ENCODE assay signal across 8 cellular contexts in the genomic region with DNA sequence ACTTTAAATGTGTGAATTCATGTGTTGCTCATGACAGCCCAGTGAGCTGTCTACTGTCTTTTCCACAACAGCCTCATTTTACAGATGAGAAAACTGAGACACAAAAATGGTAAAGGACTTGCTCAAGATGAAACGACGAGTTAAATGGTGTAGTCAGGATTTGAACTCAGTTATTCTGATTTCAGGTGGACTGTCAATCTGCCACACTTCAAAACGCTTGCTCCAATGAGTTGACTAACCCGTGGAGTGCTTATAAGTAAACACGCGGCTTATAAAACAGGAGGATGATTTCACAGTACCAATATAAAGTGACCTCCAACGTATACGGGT. TPM values are rescaled to one million over a fixed set of nuclear protein-coding genes. Genes with fewer than 3 reads are reported as not detected.
DNase-seq lines count a peak whose midpoint lies in the region; ATAC-seq and TF ChIP-seq lines count a peak whose summit lies in the region.

No MANE protein-coding gene starts in this region.

- H3K4me1 Mint-ChIP-seq in CD8-positive, alpha-beta T cell (ENCODE audit: low read depth) = peaks cover 17% of the 10 kb centered on the region
- peaks cover 31% of the 10 kb centered on the region for H3K4me1 Mint-ChIP-seq in osteocyte (ENCODE audit: unreplicated experiment)

- H3K27me3 ChIP-seq in CD8-positive, alpha-beta T cell (ENCODE audit: insufficient read depth, low read length) = no peaks in the 10 kb centered on the region
- H3K27me3 ChIP-seq in dorsolateral prefrontal cortex = no peaks in the 10 kb centered on the region

- DNase-seq in CD8-positive, alpha-beta T cell = no peak
- DNase-seq in NB4 (ENCODE audit: low read depth) (no peak), dorsolateral prefrontal cortex (no peak), osteocyte (ENCODE audit: extremely low spot score, unreplicated experiment) (no peak), NCI-H2227 (lab: John Stamatoyannopoulos, UW; ENCODE audit: unreplicated experiment) (no peak), NCI-H1436 (lab: John Stamatoyannopoulos, UW) (no peak), H4 (ENCODE audit: low spot score) (no peak)

- H3K4me1 ChIP-seq in CD8-positive, alpha-beta T cell (ENCODE audit: insufficient read depth, low read length) = peaks cover 13% of the 10 kb centered on the region

- no peaks in the 10 kb centered on the region for H3K36me3 ChIP-seq in CD8-positive, alpha-beta T cell (ENCODE audit: insufficient read depth, low read length)

- peak overlapping the region; percentile 87 for H3K27ac Mint-ChIP-seq in CD8-positive, alpha-beta T cell
- peak overlapping the region; percentile 92 for H3K27ac Mint-ChIP-seq in osteocyte (ENCODE audit: unreplicated experiment)

- H3K27ac ChIP-seq in CD8-positive, alpha-beta T cell (ENCODE audit: low read depth, low read length) = no peak overlapping the region
- H3K27ac ChIP-seq in dorsolateral prefrontal cortex = peak overlapping the region in 54 of 59 donors; percentile 47 to 96 (median 85)

- POLR2A ChIA-PET in CD8-positive, alpha-beta T cell (lab: Charles Lee) = interaction anchor here (0.9 to 1.7 kb wide), 4 partner anchors 54 to 102 kb away, joined by 3 to 18 read pairs (median 6); partner anchors contain the start of genes DNAAF2, KLHDC2, LRR1 and RPS29

- TF ChIP-seq POLR2A in NB4 (IDR thresholded peaks at IDR 0.05; ENCODE audit: extremely low read depth, insufficient read length) = no peak

- H3K9me3 ChIP-seq in CD8-positive, alpha-beta T cell (ENCODE audit: low read length) = no peaks in the 10 kb centered on the region

- CTCF ChIA-PET in CD8-positive, alpha-beta T cell (lab: Charles Lee) = interaction anchor here (1.2 to 1.8 kb wide), 4 partner anchors 54 to 101 kb away, joined by 3 to 6 read pairs (median 3); partner anchors contain the start of gene DNAAF2

- no peak for TF ChIP-seq CTCF in CD8-positive, alpha-beta T cell (IDR thresholded peaks at IDR 0.05)
- TF ChIP-seq CTCF in NB4 (IDR thresholded peaks at IDR 0.05; ENCODE audit: low read depth, low read length) (no peak), dorsolateral prefrontal cortex (IDR thresholded peaks at IDR 0.05 in 54 of 56, conservative IDR thresholded peaks at IDR 0.05 in 2 of 56; ENCODE audit: low read depth in 1 of 56, partially characterized antibody in 56 of 56) (no peak), osteocyte (IDR thresholded peaks at IDR 0.05) (no peak)

- no peaks in the 10 kb centered on the region for H3K27me3 Mint-ChIP-seq in CD8-positive, alpha-beta T cell (ENCODE audit: low read depth)
- H3K27me3 Mint-ChIP-seq in osteocyte (ENCODE audit: unreplicated experiment) = no peaks in the 10 kb centered on the region

- H3K4me3 ChIP-seq in CD8-positive, alpha-beta T cell (ENCODE audit: low read depth, low read length) = peak overlapping the region; percentile 57
- H3K4me3 ChIP-seq in NB4 (ENCODE audit: low read depth, low read length) = peak overlapping the region; percentile 92
- H3K4me3 ChIP-seq in dorsolateral prefrontal cortex = peak overlapping the region in 56 of 59 donors; percentile 49 to 93 (median 78)

- no peak for ATAC-seq in CD8-positive, alpha-beta T cell
- no peak for ATAC-seq in GM21529 (IDR thresholded peaks at IDR 0.05; ENCODE audit: unreplicated experiment)

- intact Hi-C loops in CD8-positive, alpha-beta T cell (cut with DNase I, micrococcal nuclease) = loop anchor here (1.0 to 5.0 kb wide), 5 partner anchors 54 to 164 kb away; partner anchors contain the start of genes KLHDC2 (in 2 of the 2) and NEMF (in 1 of the 2)
- intact Hi-C loops in dorsolateral prefrontal cortex (cut with DNase I) = loop anchor here (2.0 kb wide), 2 partner anchors 42 to 78 kb away; no protein-coding TSS in a partner anchor

- no peaks in the 10 kb centered on the region for H3K9me3 Mint-ChIP-seq in CD8-positive, alpha-beta T cell
- no peaks in the 10 kb centered on the region for H3K9me3 Mint-ChIP-seq in osteocyte (ENCODE audit: unreplicated experiment)

- peak overlapping the region; percentile 84 for H3K4me3 Mint-ChIP-seq in CD8-positive, alpha-beta T cell
- H3K4me3 Mint-ChIP-seq in osteocyte (ENCODE audit: unreplicated experiment) = peak overlapping the region; percentile 80

- H3K36me3 Mint-ChIP-seq in CD8-positive, alpha-beta T cell = peaks cover 5% of the 10 kb centered on the region
- H3K36me3 Mint-ChIP-seq in osteocyte (ENCODE audit: unreplicated experiment) = no peaks in the 10 kb centered on the region

RNA-seq across cellular contexts. Expression of gene POLE2, which starts 0.7 kb away (rescaled TPM):
- under 1 TPM; 0.33 to 0.79 TPM for total RNA-seq in CD8-positive, alpha-beta T cell
- 1 to 10 TPM in 84 of 120 experiments, under 1 TPM in 26, not detected in 10; 0.29 to 5.4 (median 1.5) TPM for total RNA-seq in dorsolateral prefrontal cortex
- total RNA-seq in osteocyte = 4.1 and 4.8 TPM in 2 replicates
- 32.5 and 52.2 TPM in 2 replicates for total RNA-seq in H4 (2014; rRNA removed; shearing (Covaris generic))

RNA-seq across cellular contexts. Expression of gene KLHDC1, which starts 4.3 kb away (rescaled TPM):
- total RNA-seq in CD8-positive, alpha-beta T cell = 10 to 100 TPM in 1 of 2 experiments, 1 to 10 TPM in 1; 8.5 to 11.0 TPM
- total RNA-seq in dorsolateral prefrontal cortex (10 to 100 TPM; 14.3 to 47.1 (median 25.4) TPM), osteocyte (5.3 and 5.8 TPM in 2 replicates)
- 0.46 and 1.4 TPM in 2 replicates for total RNA-seq in H4 (2014; rRNA removed; shearing (Covaris generic))

RNA-seq across cellular contexts. Expression of gene DNAAF2, which starts 53.6 kb away (rescaled TPM):
- 10 to 100 TPM in 1 of 2 experiments, 1 to 10 TPM in 1; 9.3 to 11.7 TPM for total RNA-seq in CD8-positive, alpha-beta T cell
- total RNA-seq in dorsolateral prefrontal cortex (1 to 10 TPM; 3.8 to 9.2 (median 6.3) TPM), osteocyte (7.3 and 8.4 TPM in 2 replicates)
- 13.3 and 15.1 TPM in 2 replicates for total RNA-seq in H4 (2014; rRNA removed; shearing (Covaris generic))
